1 cellular context compared by ENCODE assay signal in the genomic region with DNA sequence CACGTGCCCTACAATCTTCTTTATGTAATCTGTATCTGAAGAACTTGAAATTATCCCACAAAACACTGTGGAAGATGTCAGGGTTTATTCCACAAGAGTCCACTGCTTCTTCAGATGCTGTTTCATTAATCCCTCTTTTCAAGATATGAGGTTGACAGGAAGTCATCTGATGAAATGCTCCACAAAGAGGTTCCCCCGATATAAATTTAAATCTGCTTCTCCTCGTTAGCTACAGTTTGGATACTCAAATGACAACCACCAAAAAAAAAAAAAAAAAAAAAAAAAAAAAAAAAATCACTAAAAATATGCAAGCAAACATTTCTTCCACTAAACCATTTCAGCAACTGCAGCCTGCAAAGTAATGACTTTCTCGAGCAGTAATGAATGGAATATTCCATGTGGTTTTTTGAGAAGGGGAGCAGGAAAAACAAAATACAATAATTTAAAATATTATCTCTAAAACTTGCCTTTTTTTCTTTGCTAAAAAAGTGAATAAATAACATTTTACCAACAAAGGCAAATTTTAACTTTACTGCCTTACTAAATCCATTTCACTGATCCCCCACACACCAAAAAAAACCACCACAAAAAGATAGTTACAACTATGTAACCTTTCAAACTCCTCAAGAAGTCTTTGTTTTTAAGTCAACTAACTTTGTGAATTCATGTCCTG.
TF ChIP-seq lines count a peak whose summit lies in the region.

No MANE protein-coding gene starts in this region.

TF ChIP-seq in neural cell, 6 proteins besides CTCF, POLR2A, EP300 and RAD21 (continued from another document):
- TF ChIP-seq, protein P1, sequence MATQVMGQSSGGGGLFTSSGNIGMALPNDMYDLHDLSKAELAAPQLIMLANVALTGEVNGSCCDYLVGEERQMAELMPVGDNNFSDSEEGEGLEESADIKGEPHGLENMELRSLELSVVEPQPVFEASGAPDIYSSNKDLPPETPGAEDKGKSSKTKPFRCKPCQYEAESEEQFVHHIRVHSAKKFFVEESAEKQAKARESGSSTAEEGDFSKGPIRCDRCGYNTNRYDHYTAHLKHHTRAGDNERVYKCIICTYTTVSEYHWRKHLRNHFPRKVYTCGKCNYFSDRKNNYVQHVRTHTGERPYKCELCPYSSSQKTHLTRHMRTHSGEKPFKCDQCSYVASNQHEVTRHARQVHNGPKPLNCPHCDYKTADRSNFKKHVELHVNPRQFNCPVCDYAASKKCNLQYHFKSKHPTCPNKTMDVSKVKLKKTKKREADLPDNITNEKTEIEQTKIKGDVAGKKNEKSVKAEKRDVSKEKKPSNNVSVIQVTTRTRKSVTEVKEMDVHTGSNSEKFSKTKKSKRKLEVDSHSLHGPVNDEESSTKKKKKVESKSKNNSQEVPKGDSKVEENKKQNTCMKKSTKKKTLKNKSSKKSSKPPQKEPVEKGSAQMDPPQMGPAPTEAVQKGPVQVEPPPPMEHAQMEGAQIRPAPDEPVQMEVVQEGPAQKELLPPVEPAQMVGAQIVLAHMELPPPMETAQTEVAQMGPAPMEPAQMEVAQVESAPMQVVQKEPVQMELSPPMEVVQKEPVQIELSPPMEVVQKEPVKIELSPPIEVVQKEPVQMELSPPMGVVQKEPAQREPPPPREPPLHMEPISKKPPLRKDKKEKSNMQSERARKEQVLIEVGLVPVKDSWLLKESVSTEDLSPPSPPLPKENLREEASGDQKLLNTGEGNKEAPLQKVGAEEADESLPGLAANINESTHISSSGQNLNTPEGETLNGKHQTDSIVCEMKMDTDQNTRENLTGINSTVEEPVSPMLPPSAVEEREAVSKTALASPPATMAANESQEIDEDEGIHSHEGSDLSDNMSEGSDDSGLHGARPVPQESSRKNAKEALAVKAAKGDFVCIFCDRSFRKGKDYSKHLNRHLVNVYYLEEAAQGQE (IDR thresholded peaks at IDR 0.05; ENCODE audit: borderline replicate concordance), result no peak
- TF ChIP-seq TAF1 (IDR thresholded peaks at IDR 0.05; ENCODE audit: low read depth), result no peak
